In the genomic region with DNA sequence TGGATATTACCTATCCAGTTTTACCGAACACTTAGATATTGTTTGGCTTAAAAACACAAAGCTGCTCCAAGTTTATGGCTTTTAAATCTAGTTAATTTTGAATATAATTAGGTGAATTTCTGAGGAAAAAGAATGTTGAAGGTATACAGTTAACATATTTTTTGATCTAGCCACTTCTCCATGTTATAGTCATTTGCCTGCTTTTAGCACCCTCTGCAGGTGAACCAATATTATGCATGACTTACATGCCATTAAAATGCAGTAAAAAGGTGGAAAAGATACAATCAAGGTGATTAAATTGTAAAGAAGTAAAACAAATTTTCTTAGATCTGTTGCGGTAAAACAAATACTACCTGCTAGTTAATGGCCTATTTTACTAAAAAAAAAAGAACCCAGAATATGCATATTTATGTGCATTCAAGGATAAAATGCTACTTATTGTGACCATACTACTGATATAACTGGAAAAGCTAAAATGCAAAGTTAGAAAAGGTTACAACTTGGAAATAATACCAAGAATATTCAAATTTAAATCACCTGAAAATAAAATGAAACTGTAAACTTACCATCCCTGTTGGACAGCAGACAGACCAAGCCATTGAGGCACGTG, we compare ENCODE assay signal across 8 cellular contexts.
DNase-seq lines count a peak whose midpoint lies in the region; ATAC-seq and TF ChIP-seq lines count a peak whose summit lies in the region.

No MANE protein-coding gene starts in this region.

- TF ChIP-seq RAD21 in neural cell (conservative IDR thresholded peaks at IDR 0.05): peak; percentile 86

- H3K9me2 ChIP-seq in neural cell (ENCODE audit: insufficient read depth, low read length): no peaks in the 10 kb centered on the region

- no peaks in the 10 kb centered on the region for H3K79me2 ChIP-seq in neural cell (replicated peaks; ENCODE audit: insufficient read depth, low read length)

- no peaks in the 10 kb centered on the region for H3K4me1 Mint-ChIP-seq in chondrocyte (ENCODE audit: low read depth)

- no peaks in the 10 kb centered on the region for H3K27me3 Mint-ChIP-seq in chondrocyte (ENCODE audit: low read depth)

- H3K9me3 ChIP-seq in neural cell (ENCODE audit: low read length): no peaks in the 10 kb centered on the region

- H4K20me1 ChIP-seq in neural cell (ENCODE audit: insufficient read depth): no peaks in the 10 kb centered on the region

- no peak overlapping the region for H3K27ac ChIP-seq in neural cell (ENCODE audit: low read length)

- no peaks in the 10 kb centered on the region for H3F3A ChIP-seq in neural cell (ENCODE audit: insufficient read depth, low read length, poor library complexity, severe bottlenecking)

- no peak overlapping the region for H3K4me3 Mint-ChIP-seq in chondrocyte (ENCODE audit: unreplicated experiment)

- no peaks in the 10 kb centered on the region for H3K36me3 ChIP-seq in neural cell (ENCODE audit: insufficient read depth, low read length)

- H3K9me3 Mint-ChIP-seq in chondrocyte (ENCODE audit: low read depth): peaks cover 12% of the 10 kb centered on the region

- H2AFZ ChIP-seq in neural cell (ENCODE audit: low read depth, low read length): no peak overlapping the region

- DNase-seq in AG09319 (ENCODE audit: extremely low read depth, low read depth) (no peak), NCI-H226 (peak; percentile 3), chondrocyte (ENCODE audit: low spot score) (no peak), NK-92 (lab: John Stamatoyannopoulos, UW; ENCODE audit: unreplicated experiment) (no peak), GM19240 (ENCODE audit: insufficient read length, low spot score) (no peak)

- no peak overlapping the region for H3K4me3 ChIP-seq in neural cell (ENCODE audit: low read length)

- no peaks in the 10 kb centered on the region for H3K27me3 ChIP-seq in neural cell (ENCODE audit: insufficient read depth, low read depth, low read length)

- TF ChIP-seq CTCF in AG09319 (IDR thresholded peaks at IDR 0.05; ENCODE audit: low read depth, low read length) (peak; percentile 44), GM12874 (IDR thresholded peaks at IDR 0.05; ENCODE audit: insufficient read depth, low read depth, low read length) (peak; percentile 32; the same call in 1 of the 2 replicates), chondrocyte (IDR thresholded peaks at IDR 0.05) (peak; percentile 81), neural cell (IDR thresholded peaks at IDR 0.05; ENCODE audit: poor library complexity, severe bottlenecking) (peak; percentile 85)

- no peak for TF ChIP-seq EP300 in neural cell (conservative IDR thresholded peaks at IDR 0.05; ENCODE audit: poor library complexity, severe bottlenecking)

- peaks cover 11% of the 10 kb centered on the region for H3K36me3 Mint-ChIP-seq in chondrocyte (ENCODE audit: low read depth)

- H3K9ac ChIP-seq in neural cell (ENCODE audit: low read length): no peak overlapping the region

- H3K4me2 ChIP-seq in neural cell (ENCODE audit: low read length): no peak overlapping the region

- H3K27ac Mint-ChIP-seq in chondrocyte (ENCODE audit: unreplicated experiment): no peak overlapping the region

- no peak for ATAC-seq in GM19455 (IDR thresholded peaks at IDR 0.05; ENCODE audit: unreplicated experiment)

TF ChIP-seq in neural cell, 6 proteins besides CTCF, POLR2A, EP300 and RAD21:
- TF ChIP-seq SMC3 (conservative IDR thresholded peaks at IDR 0.05; ENCODE audit: poor library complexity) (peak; percentile 83), TAF1 (IDR thresholded peaks at IDR 0.05; ENCODE audit: low read depth) (no peak)

Comparison
In these comparisons a context has a peak if more than half of its experiments do, and no peak if none do; other contexts are left out.
1. CTCF ChIP-seq: peak in every context shown above with its lines; median percentile 85 in neural cell; 81 in chondrocyte; 44 in AG09319; 32 in GM12874.